In genomic region chr15:52503788-52504496, GRCh38 we compare ENCODE assay signal across 7 cellular contexts. TPM values are rescaled to one million over a fixed set of nuclear protein-coding genes. Genes with fewer than 3 reads are reported as not detected.
DNase-seq lines count a peak whose midpoint lies in the region; ATAC-seq and TF ChIP-seq lines count a peak whose summit lies in the region.

No MANE protein-coding gene starts in this region.

- DNase-seq in RWPE1 (ENCODE audit: low spot score) (peak; percentile 57), omental fat pad (ENCODE audit: low spot score) (no peak), HuH-7.5 (ENCODE audit: low spot score) (no peak), GM20000 (ENCODE audit: low spot score) (no peak), inferior parietal cortex (ENCODE audit: extremely low spot score) (no peak)

- no peak overlapping the region for H3K27ac ChIP-seq in RWPE1

- no peak for TF ChIP-seq CTCF in RWPE1 (conservative IDR thresholded peaks at IDR 0.05; ENCODE audit: low read depth)
- no peak for TF ChIP-seq CTCF in omental fat pad (IDR thresholded peaks at IDR 0.05)
- TF ChIP-seq CTCF in GM20000 (IDR thresholded peaks at IDR 0.05; ENCODE audit: extremely low read depth, missing control alignments) = no peak

- CTCF ChIA-PET in RWPE1 (lab: Yijun Ruan, JAX) = interaction anchor here (0.6 kb wide), 1 partner anchor 238 kb away, joined by 3 read pairs; no protein-coding TSS in a partner anchor

- POLR2A ChIA-PET in RWPE1 (lab: Yijun Ruan, JAX; ENCODE audit: low non-redundant PET) = interaction anchor here (0.6 kb wide), 1 partner anchor 13 kb away, joined by 3 read pairs; no protein-coding TSS in a partner anchor

- peak; percentile 79 for ATAC-seq in GM18861 (IDR thresholded peaks at IDR 0.05; ENCODE audit: unreplicated experiment)
- ATAC-seq in HG02642 (IDR thresholded peaks at IDR 0.05; ENCODE audit: poor library complexity, unreplicated experiment) = peak; percentile 70
- ATAC-seq in omental fat pad (ENCODE audit: low FRiP score) = peak; percentile 85

RNA-seq across cellular contexts. Expression of gene MYO5A, which starts 24.7 kb away (rescaled TPM):
- total RNA-seq in omental fat pad = 10 to 100 TPM; 45.5 to 81.6 (median 65.5) TPM
